In the genomic region with DNA sequence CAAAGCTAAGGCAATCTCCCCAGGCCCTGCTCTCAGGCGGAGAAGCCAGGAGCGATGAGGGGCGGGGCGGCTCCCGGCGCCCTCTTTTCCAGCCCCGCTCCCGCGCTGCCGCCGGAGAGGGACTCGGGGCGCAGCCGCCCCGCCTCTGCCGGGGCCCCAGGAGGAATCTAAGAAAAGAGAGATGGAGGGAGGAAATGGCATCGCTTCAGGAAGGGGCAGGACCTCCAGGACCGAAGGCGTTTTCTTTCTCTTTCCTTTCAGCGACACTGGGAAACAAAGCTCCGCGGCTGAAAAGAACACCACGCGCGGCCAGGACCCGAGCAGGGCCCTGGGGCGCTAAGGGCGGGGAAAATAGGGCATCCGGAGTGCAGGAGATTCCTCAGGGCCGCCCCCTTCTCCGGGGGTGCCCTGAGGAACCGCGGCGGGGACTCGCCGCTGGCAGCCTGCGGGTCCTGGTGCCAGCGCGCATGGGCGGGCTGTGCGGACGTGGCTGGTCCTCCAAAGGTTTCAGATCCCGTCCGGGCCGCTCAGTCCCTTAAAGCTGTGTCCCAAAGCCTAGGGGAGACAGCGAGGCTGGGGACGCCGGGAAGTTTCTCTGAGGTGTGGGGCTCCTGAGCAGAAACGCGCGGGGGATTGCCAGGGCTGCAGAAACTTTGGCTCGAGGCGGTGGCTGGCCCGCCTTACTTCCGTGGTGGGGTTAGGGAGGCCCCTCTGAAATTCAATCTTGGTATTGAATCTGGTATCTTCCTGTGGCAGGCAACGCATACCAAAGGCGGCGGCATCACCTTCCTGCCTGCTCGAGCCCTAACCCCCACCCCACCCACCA, we compare ENCODE assay signal across 8 cellular contexts. TPM values are rescaled to one million over a fixed set of nuclear protein-coding genes. Genes with fewer than 3 reads are reported as not detected.
DNase-seq lines count a peak whose midpoint lies in the region; ATAC-seq, FAIRE-seq and TF ChIP-seq lines count a peak whose summit lies in the region.

No MANE protein-coding gene starts in this region.

- intact Hi-C loops in ovary (cut with DNase I) = no loop called here

- TF ChIP-seq POLR2A in ovary (IDR thresholded peaks at IDR 0.05) = no peak

- H3K4me1 ChIP-seq in RWPE2 (ENCODE audit: insufficient read depth, poor library complexity, severe bottlenecking) (no peaks in the 10 kb centered on the region), ovary (ENCODE audit: insufficient read depth) (no peaks in the 10 kb centered on the region)

- FAIRE-seq in frontal cortex (lab: Jason Lieb, UNC) = no peak

- H3K9me3 ChIP-seq in RWPE2 (ENCODE audit: severe bottlenecking) (no peaks in the 10 kb centered on the region), ovary (no peaks in the 10 kb centered on the region)

- TF ChIP-seq CTCF in RWPE2 (IDR thresholded peaks at IDR 0.05; ENCODE audit: poor library complexity, severe bottlenecking) (no peak), fibroblast of mammary gland (conservative IDR thresholded peaks at IDR 0.05; ENCODE audit: control insufficient read depth, insufficient read depth, low read depth, low read length) (no peak), ovary (IDR thresholded peaks at IDR 0.05) (no peak)

- no peaks in the 10 kb centered on the region for H3K36me3 ChIP-seq in RWPE2 (ENCODE audit: low read depth)
- H3K36me3 ChIP-seq in ovary = no peaks in the 10 kb centered on the region

- ATAC-seq in RWPE2 (ENCODE audit: low read depth) = peak; percentile 62

- DNase-seq in NCI-H2029 (lab: John Stamatoyannopoulos, UW) = peak; percentile 32
- no peak for DNase-seq in NCI-H2029 treated with DMSO at 0.1 percent for 48 hours (lab: John Stamatoyannopoulos, UW)
- DNase-seq in RWPE2 (ENCODE audit: low spot score) = no peak
- DNase-seq in fibroblast of mammary gland (ENCODE audit: low read depth) = no peak
- no peak for DNase-seq in ovary
- DNase-seq in midbrain (lab: John Stamatoyannopoulos, UW) = no peak
- DNase-seq in frontal cortex (ENCODE audit: low spot score in 2 of 2) = no peak
- no peak for DNase-seq in HuH-7 (ENCODE audit: low spot score)

- WGBS in ovary, 3 donors = 1 to 2% (median 1%) methylated on average over 57 to 59 of the region's 59 CpGs

- H3K4me3 ChIP-seq in RWPE2 (ENCODE audit: severe bottlenecking) (peak overlapping the region; percentile 36), fibroblast of mammary gland (ENCODE audit: control insufficient read depth, low read depth, low read length) (peak overlapping the region; percentile 41), ovary (peak overlapping the region; percentile 28)

- no peak for TF ChIP-seq EP300 in ovary (IDR thresholded peaks at IDR 0.05)

- H3K27ac ChIP-seq in RWPE2 (ENCODE audit: poor library complexity, severe bottlenecking) (no peak overlapping the region), ovary (no peak overlapping the region)

- peaks cover 83% of the 10 kb centered on the region for H3K27me3 ChIP-seq in RWPE2 (ENCODE audit: insufficient read depth, poor library complexity, severe bottlenecking)
- no peaks in the 10 kb centered on the region for H3K27me3 ChIP-seq in ovary

RNA-seq across cellular contexts. Expression of gene BSX, which starts 2.8 kb away (rescaled TPM):
- total RNA-seq in ovary (not detected), frontal cortex (not detected)
- polyA plus RNA-seq in ovary = not detected
